Comparison of ENCODE assay signal across 29 cellular contexts in the genomic region with DNA sequence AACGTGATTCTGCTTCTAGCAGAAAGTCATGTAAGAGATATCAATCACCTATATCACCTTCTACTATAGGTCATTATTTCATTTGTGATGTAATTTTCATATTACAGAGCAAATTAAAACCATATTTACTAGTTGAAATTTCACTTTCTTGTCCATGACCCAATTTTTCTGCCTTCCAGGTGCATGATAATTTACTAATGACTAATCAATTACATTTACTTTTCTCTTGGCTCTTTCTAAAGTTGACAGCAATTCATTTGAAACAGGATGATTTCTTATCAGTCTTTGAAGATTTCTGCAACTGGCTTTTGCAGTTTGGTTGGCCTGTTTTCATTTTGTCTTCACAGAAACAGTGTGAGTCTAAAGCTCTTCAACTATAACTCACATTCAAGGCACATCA.
"Had no signal": no experiment of that assay in that cellular context is flagged by ENCODE, and none has a peak within 500 bp of the region (broad histone marks: within the 10 kb centered on the region; RNA-seq: fewer than 3 reads in every experiment).

No MANE protein-coding gene starts in this region.

- H3K9me3 ChIP-seq: gastroesophageal sphincter, heart left ventricle, left lung, ovary, psoas muscle, sigmoid colon, suprapubic skin, transverse colon, upper lobe of right lung, vagina had no signal

- H3K4me1 Mint-ChIP-seq: naive thymus-derived CD8-positive, alpha-beta T cell; nephron progenitor cell; stimulated activated naive CD8-positive, alpha-beta T cell treated with anti-CD3 and anti-CD28 coated beads, Interleukin-15, amount 100 ng/mL, for 72 hours had no signal

- H3K27ac Mint-ChIP-seq: naive thymus-derived CD8-positive, alpha-beta T cell; nephron progenitor cell; stimulated activated naive CD8-positive, alpha-beta T cell treated with anti-CD3 and anti-CD28 coated beads, Interleukin-15, amount 100 ng/mL, for 72 hours had no signal

- H3K4me2 ChIP-seq: hepatocyte had no signal

- H3K4me3 Mint-ChIP-seq: effector memory CD8-positive, alpha-beta T cell; naive thymus-derived CD8-positive, alpha-beta T cell; nephron progenitor cell; stimulated activated naive CD8-positive, alpha-beta T cell treated with anti-CD3 and anti-CD28 coated beads, Interleukin-15, amount 100 ng/mL, for 72 hours had no signal

- H2AFZ ChIP-seq: hepatocyte had no signal

- ATAC-seq: effector memory CD8-positive, alpha-beta T cell; esophagus mucosa; gastroesophageal sphincter; heart left ventricle; left lung; naive thymus-derived CD8-positive, alpha-beta T cell; psoas muscle; right cardiac atrium; upper lobe of right lung had no signal

- DNase-seq: cortex of kidney; effector memory CD8-positive, alpha-beta T cell; heart left ventricle; kidney; left cardiac atrium; left lung; mesendoderm; naive thymus-derived CD8-positive, alpha-beta T cell; nephron progenitor cell; nucleus accumbens; ovary; posterior cingulate gyrus; psoas muscle; right cardiac atrium; sigmoid colon; stimulated activated CD4-positive, alpha-beta T cell treated with anti-CD3 and anti-CD28 coated beads, Interleukin-12 subunit alpha, Interleukin-12 subunit beta, amount 100 ng/mL, for 4 hours; stimulated activated CD4-positive, alpha-beta T cell treated with anti-CD3 and anti-CD28 coated beads, Interleukin-1b, Interleukin-23, amount 100 ng/mL, for 48 hours; stimulated activated CD4-positive, alpha-beta T cell treated with anti-CD3 and anti-CD28 coated beads, Interleukin-4, amount 100 ng/mL, for 1 hour; stimulated activated CD8-positive, alpha-beta memory T cell treated with anti-CD3 and anti-CD28 coated beads, Interleukin-4, amount 100 ng/mL, for 48 hours; stimulated activated naive CD4-positive, alpha-beta T cell; stimulated activated naive CD8-positive, alpha-beta T cell treated with anti-CD3 and anti-CD28 coated beads, Interleukin-15, amount 100 ng/mL, for 72 hours; transverse colon; upper lobe of right lung had no signal

- H3K9me3 Mint-ChIP-seq: effector memory CD8-positive, alpha-beta T cell; naive thymus-derived CD8-positive, alpha-beta T cell; nephron progenitor cell; stimulated activated naive CD8-positive, alpha-beta T cell treated with anti-CD3 and anti-CD28 coated beads, Interleukin-15, amount 100 ng/mL, for 72 hours had no signal

- H3K4me3 ChIP-seq: gastroesophageal sphincter, heart left ventricle, hepatocyte, left lung, ovary, psoas muscle, sigmoid colon, skin epidermis, suprapubic skin, transverse colon, upper lobe of right lung, vagina had no signal

- H3K36me3 ChIP-seq: ovary had no signal

- H3K27me3 Mint-ChIP-seq: effector memory CD8-positive, alpha-beta T cell; naive thymus-derived CD8-positive, alpha-beta T cell; stimulated activated naive CD8-positive, alpha-beta T cell treated with anti-CD3 and anti-CD28 coated beads, Interleukin-15, amount 100 ng/mL, for 72 hours had no signal

- H3K79me2 ChIP-seq: hepatocyte had no signal

- H3K27ac ChIP-seq: gastroesophageal sphincter, heart left ventricle, hepatocyte, left lung, ovary, psoas muscle, sigmoid colon, skin epidermis, suprapubic skin, transverse colon, upper lobe of right lung, vagina had no signal

- H3K27me3 ChIP-seq: gastroesophageal sphincter, heart left ventricle, hepatocyte, left lung, ovary, sigmoid colon, suprapubic skin, transverse colon, upper lobe of right lung, vagina had no signal

- H3K4me1 ChIP-seq: gastroesophageal sphincter, heart left ventricle, left lung, psoas muscle, sigmoid colon, suprapubic skin, transverse colon, upper lobe of right lung, vagina had no signal
